25 cellular contexts compared by ENCODE assay signal in genomic region chr10:113736576-113736975, GRCh38. TPM values are rescaled to one million over a fixed set of nuclear protein-coding genes. Genes with fewer than 3 reads are reported as not detected.
DNase-seq lines count a peak whose midpoint lies in the region; ATAC-seq and TF ChIP-seq lines count a peak whose summit lies in the region.
"Had no signal": no experiment of that assay in that cellular context is flagged by ENCODE, and none has a peak within 500 bp of the region (broad histone marks: within the 10 kb centered on the region; RNA-seq: fewer than 3 reads in every experiment).

No MANE protein-coding gene starts in this region.

- intact Hi-C loops in gastrocnemius medialis (cut with DNase I; ENCODE audit: low total_unique reads) (no loop called here), transverse colon (cut with DNase I; ENCODE audit: low total_unique reads) (no loop called here)

- in situ Hi-C loops in gastrocnemius medialis (cut with MboI; ENCODE audit: low sequenced_read_pairs in 4 of 4): no loop called here
- in situ Hi-C loops in transverse colon (cut with MboI; ENCODE audit: low pct_ligation_motif_present in 1 of 4, low pct_unique_long_range_greater_than_20kb in 1 of 4, low sequenced_read_pairs in 3 of 4): no loop called here
- in situ Hi-C loops in GM13977 (cut with MboI; ENCODE audit: low pct_unique_long_range_greater_than_20kb, low sequenced_read_pairs, unreplicated experiment): no loop called here

- peak overlapping the region; percentile 80 for H3K27ac ChIP-seq in VCaP
- H3K27ac ChIP-seq in gastrocnemius medialis: no peak overlapping the region
- H3K27ac ChIP-seq in transverse colon: no peak overlapping the region
- H3K27ac ChIP-seq: cardiac muscle cell, coronary artery, neural progenitor cell, sigmoid colon, SJSA1, testis had no signal

- H3K36me3 ChIP-seq in gastrocnemius medialis (no peaks in the 10 kb centered on the region), transverse colon (no peaks in the 10 kb centered on the region)
- H3K36me3 ChIP-seq: BE2C, cardiac muscle cell, neural progenitor cell, SJSA1 had no signal

- no peak for TF ChIP-seq EP300 in transverse colon (IDR thresholded peaks at IDR 0.05; ENCODE audit: low read depth)

- H3K27me3 ChIP-seq in gastrocnemius medialis (no peaks in the 10 kb centered on the region), transverse colon (no peaks in the 10 kb centered on the region)
- H3K27me3 ChIP-seq: neural progenitor cell, sigmoid colon, SJSA1, testis had no signal

- H3K9me3 ChIP-seq in gastrocnemius medialis: no peaks in the 10 kb centered on the region
- H3K9me3 ChIP-seq in transverse colon: no peaks in the 10 kb centered on the region
- H3K9me3 ChIP-seq: BE2C, sigmoid colon, SJSA1, testis had no signal

- H3K4me3 ChIP-seq in fibroblast of the aortic adventitia (ENCODE audit: low read depth, low read length) (no peak overlapping the region), gastrocnemius medialis (no peak overlapping the region), transverse colon (no peak overlapping the region)
- H3K4me3 ChIP-seq: cardiac muscle cell, coronary artery, neural progenitor cell, sigmoid colon, SJSA1, testis had no signal

- H3K4me1 ChIP-seq in gastrocnemius medialis: no peaks in the 10 kb centered on the region
- H3K4me1 ChIP-seq in transverse colon: peaks cover 0 to 8% (median 0%) of the 10 kb centered on the region in 4 donors
- H3K4me1 ChIP-seq: BE2C, testis had no signal

- no peak for TF ChIP-seq POLR2A in gastrocnemius medialis (IDR thresholded peaks at IDR 0.05)
- no peak for TF ChIP-seq POLR2A in transverse colon (IDR thresholded peaks at IDR 0.05)

- ATAC-seq in gastrocnemius medialis (no peak), GM21381 (IDR thresholded peaks at IDR 0.05; ENCODE audit: unreplicated experiment) (no peak)
- ATAC-seq: effector memory CD8-positive, alpha-beta T cell had no signal

- TF ChIP-seq CTCF in VCaP (conservative IDR thresholded peaks at IDR 0.05): no peak
- no peak for TF ChIP-seq CTCF in fibroblast of the aortic adventitia (IDR thresholded peaks at IDR 0.05; ENCODE audit: insufficient read depth, low read length)
- no peak for TF ChIP-seq CTCF in gastrocnemius medialis (IDR thresholded peaks at IDR 0.05 in 4 of 5, conservative IDR thresholded peaks at IDR 0.05 in 1 of 5)
- no peak for TF ChIP-seq CTCF in transverse colon (IDR thresholded peaks at IDR 0.05)
- no peak for TF ChIP-seq CTCF in GM13977 (IDR thresholded peaks at IDR 0.05; ENCODE audit: extremely low read depth, insufficient read depth, missing control alignments)

- peak; percentile 1 for DNase-seq in NCI-H2196 (lab: John Stamatoyannopoulos, UW; ENCODE audit: unreplicated experiment)
- DNase-seq in NCI-H2196 treated with DMSO at 0.1 percent for 48 hours (lab: John Stamatoyannopoulos, UW; ENCODE audit: unreplicated experiment): no peak
- DNase-seq in fibroblast of the aortic adventitia (ENCODE audit: low read depth): peak; percentile 47
- DNase-seq in gastrocnemius medialis: no peak
- no peak for DNase-seq in transverse colon
- no peak for DNase-seq in GM13977 (ENCODE audit: low spot score)
- DNase-seq: activated CD4-positive, alpha-beta T cell treated with anti-CD3 and anti-CD28 coated beads, Interleukin-2, amount 50 U/mL, for 48 hours; activated CD8-positive, alpha-beta memory T cell treated with anti-CD3 and anti-CD28 coated beads, Interleukin-2, amount 50 U/mL, for 4 hours; activated naive CD4-positive, alpha-beta T cell treated with anti-CD3 and anti-CD28 coated beads, Interleukin-2, amount 50 U/mL, for 16 hours; amygdala; BE2C; DMS79; effector memory CD8-positive, alpha-beta T cell; immature natural killer cell; posterior cingulate gyrus; sigmoid colon; stimulated activated naive B cell treated with anti-CD40 and anti-IgM and Interleukin-4, amounts not matched to agents 10 μg/mL and 1 μg/mL and 100 μg/mL, for 72 hours; testis had no signal

- 13 to 29% methylated on average over 1 of the region's 1 CpG for WGBS in transverse colon (ENCODE audit: low coverage in 1 of 2), 2 donors

RNA-seq across cellular contexts. Expression of gene PLEKHS1, which starts 14.9 kb away (rescaled TPM):
- total RNA-seq in fibroblast of the aortic adventitia (ENCODE audit: low replicate concordance) (not detected in 2 replicates), gastrocnemius medialis (not detected), transverse colon (10 to 100 TPM in 2 of 4 donors, 1 to 10 TPM in 1, under 1 TPM in 1; 0.60 to 12.0 (median 5.8) TPM)
- total RNA-seq: activated T-helper 17 cell treated with anti-CD3 and anti-CD28 coated beads, Interleukin-2, amount 50 U/mL, for 72 hours; cardiac muscle cell; sigmoid colon had no signal

RNA-seq across cellular contexts. Expression of gene CASP7, which starts 56.9 kb away (rescaled TPM):
- total RNA-seq in fibroblast of the aortic adventitia (ENCODE audit: low replicate concordance) (8.1 and 19.8 TPM in 2 replicates), gastrocnemius medialis (10 to 100 TPM in 2 of 4 donors, 1 to 10 TPM in 2; 5.3 to 23.9 (median 8.9) TPM), transverse colon (100 to 1,000 TPM in 2 of 4 donors, 10 to 100 TPM in 2; 34.0 to 233 (median 101) TPM)

Comparison
In these comparisons a context has a peak if more than half of its experiments do, and no peak if none do; other contexts are left out.
1. DNase-seq: peak in NCI-H2196 (single experiment) and fibroblast of the aortic adventitia (single experiment); none in NCI-H2196 treated with DMSO at 0.1 percent for 48 hours (single experiment), gastrocnemius medialis (0 of 2), transverse colon (single experiment) and GM13977 (single experiment).